Comparison of ENCODE assay signal across 1 cellular context in the genomic region with DNA sequence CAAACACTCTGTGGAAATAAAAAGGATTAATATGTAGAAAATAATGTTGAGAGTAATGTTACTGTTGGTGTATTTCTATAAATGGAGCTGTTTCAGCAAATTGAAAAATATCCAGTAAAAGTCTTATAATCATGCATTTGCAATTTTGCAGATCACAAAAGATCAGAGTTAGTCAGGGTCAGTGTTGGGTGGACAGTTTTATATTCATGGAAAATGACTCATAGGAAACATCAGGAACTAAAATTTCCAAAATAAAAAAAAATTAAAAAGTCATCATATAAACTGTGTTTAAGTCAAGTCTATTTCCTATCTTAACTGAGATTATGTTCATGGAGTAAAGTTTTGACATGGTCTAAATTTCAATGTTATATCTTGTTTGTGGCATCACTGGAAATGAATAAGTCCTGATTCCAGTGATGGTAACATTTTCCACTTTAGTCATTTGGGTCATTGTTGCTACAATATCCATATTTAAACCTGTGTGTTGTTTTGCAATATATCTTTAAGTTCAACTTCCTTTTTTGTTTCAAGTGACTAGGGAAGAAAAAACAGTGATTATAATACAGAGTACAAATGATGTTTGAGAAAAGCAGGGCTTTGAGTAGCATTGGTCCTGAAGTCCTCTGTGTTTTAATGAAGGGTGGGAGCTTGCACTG.
TF ChIP-seq lines count a peak whose summit lies in the region.

No MANE protein-coding gene starts in this region.

TF ChIP-seq in K562, 482 proteins besides CTCF, POLR2A, EP300 and RAD21:
- TF ChIP-seq GTF2F1 (IDR thresholded peaks at IDR 0.05; ENCODE audit: low read depth, low read length) (no peak), ZNF263 (CRISPR knock-in tag; IDR thresholded peaks at IDR 0.05; ENCODE audit: borderline replicate concordance) (no peak), ZNF561 (CRISPR knock-in tag; conservative IDR thresholded peaks at IDR 0.05) (no peak), TSHZ1 (CRISPR knock-in tag; IDR thresholded peaks at IDR 0.05) (no peak), ATF1 (CRISPR knock-in tag; IDR thresholded peaks at IDR 0.05) (no peak), ATF1 (tag; IDR thresholded peaks at IDR 0.05) (no peak), NEUROD1 (IDR thresholded peaks at IDR 0.05; ENCODE audit: borderline replicate concordance, low read depth, low read length, partially characterized antibody) (no peak), CEBPB (tag; IDR thresholded peaks at IDR 0.05) (peak; percentile 51)
